In genomic region chr16:12296406-12296805, GRCh38 we compare ENCODE assay signal across 17 cellular contexts.
"Had no signal": no experiment of that assay in that cellular context is flagged by ENCODE, and none has a peak within 500 bp of the region (broad histone marks: within the 10 kb centered on the region; RNA-seq: fewer than 3 reads in every experiment).

No MANE protein-coding gene starts in this region.

- H3K36me3 ChIP-seq: ovary, right atrium auricular region, suprapubic skin, thyroid gland had no signal

- H3K4me3 ChIP-seq: heart left ventricle, ovary, right atrium auricular region, suprapubic skin, thyroid gland had no signal

- ATAC-seq: esophagus mucosa; heart left ventricle; left lobe of liver; natural killer cell; stimulated activated naive CD8-positive, alpha-beta T cell treated with anti-CD3 and anti-CD28 coated beads, Interleukin-15, Interleukin-2, amounts not matched to agents 100 U/mL and 50 U/mL, for 24 hours had no signal

- H3K4me1 Mint-ChIP-seq: neural crest cell had no signal

- H3K9me3 Mint-ChIP-seq: natural killer cell, neural crest cell had no signal

- H3K4me3 Mint-ChIP-seq: natural killer cell, neural crest cell, type B pancreatic cell had no signal

- H3K27ac ChIP-seq: ovary, right atrium auricular region, suprapubic skin, thyroid gland had no signal

- DNase-seq: effector memory CD4-positive, alpha-beta T cell; heart left ventricle; hippocampal formation; mammary epithelial cell; natural killer cell; nucleus accumbens; ovary; small intestine; stimulated activated CD4-positive, alpha-beta T cell treated with anti-CD3 and anti-CD28 coated beads, Interleukin-2, amount 100 ng/mL, for 48 hours; stimulated activated naive CD8-positive, alpha-beta T cell treated with anti-CD3 and anti-CD28 coated beads, Interleukin-15, Interleukin-2, amounts not matched to agents 100 U/mL and 50 U/mL, for 24 hours; thyroid gland had no signal

- H3K4me1 ChIP-seq: right atrium auricular region had no signal

- H3K27ac Mint-ChIP-seq: natural killer cell, type B pancreatic cell had no signal

- H3K9me3 ChIP-seq: heart left ventricle, ovary, right atrium auricular region, suprapubic skin, thyroid gland had no signal

- H3K27me3 ChIP-seq: heart left ventricle, ovary, right atrium auricular region, suprapubic skin, thyroid gland had no signal

- H3K27me3 Mint-ChIP-seq: type B pancreatic cell had no signal

- H3K36me3 Mint-ChIP-seq: natural killer cell had no signal
